In the genomic region with DNA sequence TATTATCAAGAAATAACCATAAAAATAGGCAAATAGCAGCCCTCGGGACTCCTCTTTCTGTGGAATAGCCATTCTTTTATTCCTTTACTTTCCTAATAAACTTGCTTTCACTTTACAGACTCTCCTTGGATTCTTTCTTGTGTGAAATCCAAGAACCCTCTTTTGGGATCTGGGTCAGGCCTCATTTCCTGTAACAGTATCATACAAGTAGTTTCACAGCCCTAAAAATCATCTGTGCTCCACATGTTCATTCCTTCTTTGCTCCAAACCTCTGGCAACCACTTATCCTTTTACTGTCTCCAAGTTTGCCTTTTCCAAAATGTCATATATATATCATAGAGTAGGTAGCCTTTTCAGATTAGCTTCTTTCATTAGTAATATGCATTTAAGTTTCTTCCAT, we compare ENCODE assay signal across 18 cellular contexts. TPM values are rescaled to one million over a fixed set of nuclear protein-coding genes. Genes with fewer than 3 reads are reported as not detected.
DNase-seq lines count a peak whose midpoint lies in the region; ATAC-seq and TF ChIP-seq lines count a peak whose summit lies in the region.
"Had no signal": no experiment of that assay in that cellular context is flagged by ENCODE, and none has a peak within 500 bp of the region (broad histone marks: within the 10 kb centered on the region; RNA-seq: fewer than 3 reads in every experiment).

No MANE protein-coding gene starts in this region.

- no peak overlapping the region for H3K9ac ChIP-seq in IMR-90 (ENCODE audit: low read depth, low read length)

- no peaks in the 10 kb centered on the region for H3K36me3 Mint-ChIP-seq in nephron (ENCODE audit: low read depth)

- no peak overlapping the region; a peak in 1 of 4 replicates for H4K8ac ChIP-seq in IMR-90 (ENCODE audit: low read depth in 2 of 2, low read length in 2 of 2)

- no peaks in the 10 kb centered on the region for H3K27me3 ChIP-seq in IMR-90 (ENCODE audit: control insufficient read depth, insufficient read depth, low read length)
- H3K27me3 ChIP-seq: ascending aorta, foreskin keratinocyte, transverse colon had no signal

- H3K4me2 ChIP-seq in IMR-90 (ENCODE audit: low read depth, low read length) = peak overlapping the region; percentile 1; the same call in 1 of the 2 replicates

- H2BK5ac ChIP-seq in IMR-90 (ENCODE audit: low read depth, low read length, poor library complexity, severe bottlenecking) = no peak overlapping the region

- no peak for TF ChIP-seq RAD21 in IMR-90 (IDR thresholded peaks at IDR 0.05; ENCODE audit: low read length)

- peaks cover 12% of the 10 kb centered on the region for H3K9me3 Mint-ChIP-seq in nephron

- no peak overlapping the region for H2AK5ac ChIP-seq in IMR-90 (ENCODE audit: low read depth, low read length)

- POLR2A ChIA-PET in IMR-90 (lab: Charles Lee; ENCODE audit: unreplicated experiment) = no interaction called here

- H3K14ac ChIP-seq in IMR-90 (replicated peaks; ENCODE audit: low read depth, low read length) = no peak overlapping the region

- intact Hi-C loops in IMR-90 (cut with micrococcal nuclease) = loop anchor here (2.0 kb wide), 1 partner anchor 14 kb away; no protein-coding TSS in a partner anchor

- H3K9me3 ChIP-seq in IMR-90 (ENCODE audit: control insufficient read depth, insufficient read depth, low read length) = no peaks in the 10 kb centered on the region
- H3K9me3 ChIP-seq: ascending aorta had no signal

- no peak overlapping the region for H3K27ac ChIP-seq in IMR-90 (ENCODE audit: insufficient read depth, low read length)
- H3K27ac ChIP-seq: ascending aorta, foreskin keratinocyte, transverse colon had no signal

- H3K27ac Mint-ChIP-seq in nephron = peak overlapping the region in 2 of 3 experiments; percentile 48 to 65
- H3K27ac Mint-ChIP-seq: activated B cell treated with CpG ODN at 0.5 μM for 24 hours; T-helper 1 cell treated with Interleukin-12 subunit alpha and Interleukin-12 subunit beta and Interleukin-4 antibody, amounts not matched to agents 30 μg/mL and 1 μg/mL, for 36 hours had no signal

- no peak overlapping the region for H2BK120ac ChIP-seq in IMR-90 (ENCODE audit: low read depth, low read length)

- H4K91ac ChIP-seq in IMR-90 (ENCODE audit: insufficient read depth, low read depth, low read length) = no peak overlapping the region

- no peaks in the 10 kb centered on the region for H3K79me1 ChIP-seq in IMR-90 (ENCODE audit: low read depth in 1 of 2, low read length in 2 of 2)

- WGBS in IMR-90 (ENCODE audit: extremely low coverage in 2 of 2, insufficient read length in 1 of 2), 2 experiments = 100% methylated on average over 1 of the region's 1 CpG; no CpG with 5 or more reads in 1 of the 2 experiments

- H2AFZ ChIP-seq in IMR-90 (replicated peaks; ENCODE audit: low read length, poor library complexity) = no peak overlapping the region

- no peaks in the 10 kb centered on the region for H3K4me1 ChIP-seq in IMR-90 (ENCODE audit: control insufficient read depth, insufficient read depth, low read length)
- H3K4me1 ChIP-seq: ascending aorta, foreskin keratinocyte, transverse colon had no signal

- no peak overlapping the region for H3K4ac ChIP-seq in IMR-90 (ENCODE audit: low read depth, low read length)

- no peaks in the 10 kb centered on the region for H3K27me3 Mint-ChIP-seq in nephron (ENCODE audit: low read depth)
- H3K27me3 Mint-ChIP-seq: activated B cell treated with CpG ODN at 0.5 μM for 24 hours, IgD-negative memory B cell had no signal

- H4K20me1 ChIP-seq in IMR-90 (ENCODE audit: insufficient read depth, low read length) = no peaks in the 10 kb centered on the region

- no peak overlapping the region for H3K23ac ChIP-seq in IMR-90 (ENCODE audit: low read depth, low read length)

- peak; percentile 81 for DNase-seq in AG09309 (ENCODE audit: low read depth)
- peak; percentile 81 for DNase-seq in IMR-90
- DNase-seq in fibroblast of gingiva (ENCODE audit: low read depth) = peak; percentile 88
- DNase-seq in epidermal melanocyte (ENCODE audit: insufficient read length, low spot score) = no peak
- DNase-seq: activated B cell treated with CpG ODN at 0.5 μM for 24 hours; activated effector memory CD4-positive, alpha-beta T cell treated with anti-CD3 and anti-CD28 coated beads, Interleukin-2, amount 50 U/mL, for 16 hours; NCI-H1092 treated with DMSO at 0.1 percent for 48 hours; NCI-H2171; RPMI8226; transverse colon had no signal

- BruUV-seq in IMR-90 (replicated peaks; lab: Mats Ljungman, UMichigan) = no TSS peak

- dilution Hi-C loops in IMR-90 (cut with HindIII; ENCODE audit: low sequenced_read_pairs, unreplicated experiment) = no loop called here

- no peaks in the 10 kb centered on the region for H3K4me1 Mint-ChIP-seq in nephron
- H3K4me1 Mint-ChIP-seq: activated B cell treated with CpG ODN at 0.5 μM for 24 hours, IgD-negative memory B cell had no signal

- H3K56ac ChIP-seq in IMR-90 (ENCODE audit: extremely low read depth, insufficient read depth, low read length) = no peak overlapping the region

- no peaks in the 10 kb centered on the region for H3K36me3 ChIP-seq in IMR-90 (ENCODE audit: control insufficient read depth, insufficient read depth, low read length)
- H3K36me3 ChIP-seq: ascending aorta, transverse colon had no signal

- H3K4me3 ChIP-seq in AG09309 (ENCODE audit: control insufficient read depth, low read depth, low read length) (no peak overlapping the region), IMR-90 (ENCODE audit: insufficient read depth, low read depth, low read length) (no peak overlapping the region)
- H3K4me3 ChIP-seq: ascending aorta, transverse colon had no signal

- H2AK9ac ChIP-seq in IMR-90 (replicated peaks; ENCODE audit: low read depth, low read length, poor library complexity) = no peak overlapping the region

- no peak overlapping the region for H2BK20ac ChIP-seq in IMR-90 (ENCODE audit: low read depth, low read length)

- no peak overlapping the region for H4K5ac ChIP-seq in IMR-90 (ENCODE audit: low read depth, low read length)

- TF ChIP-seq CTCF in AG09309 (IDR thresholded peaks at IDR 0.05; ENCODE audit: control insufficient read depth, insufficient read depth, low read depth, low read length, missing control alignments) (no peak), IMR-90 (conservative IDR thresholded peaks at IDR 0.05; ENCODE audit: low read depth, low read length) (no peak), nephron (IDR thresholded peaks at IDR 0.05; ENCODE audit: unreplicated experiment in 3 of 3) (no peak)

- CTCF ChIA-PET in IMR-90 (lab: Yijun Ruan, JAX) = no interaction called here

- ATAC-seq in IMR-90 (ENCODE audit: low read depth) (no peak), HG02840 (IDR thresholded peaks at IDR 0.05; ENCODE audit: low FRiP score, unreplicated experiment) (no peak), HG03196 (IDR thresholded peaks at IDR 0.05; ENCODE audit: unreplicated experiment) (no peak), GM19023 (IDR thresholded peaks at IDR 0.05; ENCODE audit: unreplicated experiment) (no peak)

- no peak overlapping the region; the same call in 1 of the 2 replicates for H3K18ac ChIP-seq in IMR-90 (ENCODE audit: low read depth, low read length)

- H3K9me1 ChIP-seq in IMR-90 (ENCODE audit: insufficient read depth, low read length) = no peaks in the 10 kb centered on the region

- no peak overlapping the region for H3K4me3 Mint-ChIP-seq in nephron
- H3K4me3 Mint-ChIP-seq: activated B cell treated with CpG ODN at 0.5 μM for 24 hours; IgD-negative memory B cell; T-helper 1 cell treated with Interleukin-12 subunit alpha and Interleukin-12 subunit beta and Interleukin-4 antibody, amounts not matched to agents 30 μg/mL and 1 μg/mL, for 36 hours had no signal

- no peak for TF ChIP-seq POLR2A in IMR-90 (IDR thresholded peaks at IDR 0.05; ENCODE audit: low read depth, low read length)

- no peak overlapping the region for H2BK15ac ChIP-seq in IMR-90 (ENCODE audit: low read depth, low read length)

- in situ Hi-C loops in IMR-90 (cut with MboI; ENCODE audit: low sequenced_read_pairs) = no loop called here

TF ChIP-seq in IMR-90, 13 proteins besides CTCF, POLR2A, EP300 and RAD21:
- TF ChIP-seq FOS (IDR thresholded peaks at IDR 0.05; ENCODE audit: low read depth, low read length) = no peak
- TF ChIP-seq, protein P1, sequence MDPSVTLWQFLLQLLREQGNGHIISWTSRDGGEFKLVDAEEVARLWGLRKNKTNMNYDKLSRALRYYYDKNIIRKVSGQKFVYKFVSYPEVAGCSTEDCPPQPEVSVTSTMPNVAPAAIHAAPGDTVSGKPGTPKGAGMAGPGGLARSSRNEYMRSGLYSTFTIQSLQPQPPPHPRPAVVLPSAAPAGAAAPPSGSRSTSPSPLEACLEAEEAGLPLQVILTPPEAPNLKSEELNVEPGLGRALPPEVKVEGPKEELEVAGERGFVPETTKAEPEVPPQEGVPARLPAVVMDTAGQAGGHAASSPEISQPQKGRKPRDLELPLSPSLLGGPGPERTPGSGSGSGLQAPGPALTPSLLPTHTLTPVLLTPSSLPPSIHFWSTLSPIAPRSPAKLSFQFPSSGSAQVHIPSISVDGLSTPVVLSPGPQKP (IDR thresholded peaks at IDR 0.05; ENCODE audit: borderline replicate concordance, low read depth, low read length) = no peak
- no peak for TF ChIP-seq RFX5 (IDR thresholded peaks at IDR 0.05; ENCODE audit: low read depth, low read length)
- no peak for TF ChIP-seq MXI1 (IDR thresholded peaks at IDR 0.05; ENCODE audit: borderline replicate concordance, low read depth, low read length)
- TF ChIP-seq RCOR1 (IDR thresholded peaks at IDR 0.05; ENCODE audit: insufficient replicate concordance, low read length) = no peak
- TF ChIP-seq, protein P2, sequence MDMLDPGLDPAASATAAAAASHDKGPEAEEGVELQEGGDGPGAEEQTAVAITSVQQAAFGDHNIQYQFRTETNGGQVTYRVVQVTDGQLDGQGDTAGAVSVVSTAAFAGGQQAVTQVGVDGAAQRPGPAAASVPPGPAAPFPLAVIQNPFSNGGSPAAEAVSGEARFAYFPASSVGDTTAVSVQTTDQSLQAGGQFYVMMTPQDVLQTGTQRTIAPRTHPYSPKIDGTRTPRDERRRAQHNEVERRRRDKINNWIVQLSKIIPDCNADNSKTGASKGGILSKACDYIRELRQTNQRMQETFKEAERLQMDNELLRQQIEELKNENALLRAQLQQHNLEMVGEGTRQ (IDR thresholded peaks at IDR 0.05; ENCODE audit: low read depth, low read length) = no peak
- TF ChIP-seq BHLHE40 (IDR thresholded peaks at IDR 0.05; ENCODE audit: low read depth, low read length) = no peak
- no peak for TF ChIP-seq CHD1 (IDR thresholded peaks at IDR 0.05; ENCODE audit: low read depth, low read length)
- TF ChIP-seq MAFK (IDR thresholded peaks at IDR 0.05; ENCODE audit: low read depth, low read length) = no peak
- no peak for TF ChIP-seq NFE2L2 (IDR thresholded peaks at IDR 0.05; ENCODE audit: low read depth, low read length)
- TF ChIP-seq SMC3 (IDR thresholded peaks at IDR 0.05; ENCODE audit: low read depth, low read length) = no peak

RNA-seq across cellular contexts. Expression of a gene that starts 13.5 kb away (rescaled TPM):
- 280 and 281 TPM in 2 replicates for total RNA-seq in IMR-90 (2012; rRNA removed)
- polyA plus RNA-seq in IMR-90 (2012; rRNA removed) = 153 and 178 TPM in 2 replicates
- 55.3 and 126 TPM in 2 replicates for polyA plus RNA-seq in IMR-90 (2012; cell fraction: cytosol; rRNA removed)
- 66.2 and 102 TPM in 2 replicates for polyA plus RNA-seq in IMR-90 (2012; cell fraction: nucleus; rRNA removed; ENCODE audit: low replicate concordance)
